Comparison of ENCODE assay signal across 16 cellular contexts in genomic region chr4:181967401-181967800, GRCh38.
DNase-seq lines count a peak whose midpoint lies in the region; ATAC-seq and TF ChIP-seq lines count a peak whose summit lies in the region.
"Had no signal": no experiment of that assay in that cellular context is flagged by ENCODE, and none has a peak within 500 bp of the region (broad histone marks: within the 10 kb centered on the region; RNA-seq: fewer than 3 reads in every experiment).

No MANE protein-coding gene starts in this region.

- no peak overlapping the region for H2AFZ ChIP-seq in mesenchymal stem cell (ENCODE audit: low read depth, low read length)
- H2AFZ ChIP-seq: GM23248 had no signal

- no peak overlapping the region for H3K4me2 ChIP-seq in mesenchymal stem cell (ENCODE audit: low read length, poor library complexity, severe bottlenecking)
- H3K4me2 ChIP-seq: BLaER1 treated with 17β-estradiol and CSF1 and Interleukin-3, amounts not matched to agents 10 nM and 100 nM had no signal

- no peak overlapping the region for H3K18ac ChIP-seq in mesenchymal stem cell (ENCODE audit: low read depth in 1 of 2, low read length in 2 of 2)

- no peak overlapping the region for H4K8ac ChIP-seq in mesenchymal stem cell (ENCODE audit: low read length)

- no peak overlapping the region for H3K14ac ChIP-seq in mesenchymal stem cell (ENCODE audit: low read length in 2 of 2)

- H3K36me3 ChIP-seq in SJSA1 = no peaks in the 10 kb centered on the region
- H3K36me3 ChIP-seq in mesenchymal stem cell (ENCODE audit: control insufficient read depth in 1 of 2, insufficient read depth in 2 of 2, low read depth in 1 of 2, low read length in 2 of 2) = no peaks in the 10 kb centered on the region
- H3K36me3 ChIP-seq: BLaER1 treated with 17β-estradiol and CSF1 and Interleukin-3, amounts not matched to agents 10 nM and 100 nM had no signal

- H3K9me3 Mint-ChIP-seq in HFFc6 = no peaks in the 10 kb centered on the region

- H4K91ac ChIP-seq in mesenchymal stem cell (ENCODE audit: low read length) = no peak overlapping the region

- H3K4ac ChIP-seq in mesenchymal stem cell (ENCODE audit: low read depth in 1 of 2, low read length in 2 of 2) = no peak overlapping the region

- no peak overlapping the region for H2BK12ac ChIP-seq in mesenchymal stem cell (ENCODE audit: low read length in 2 of 2)

- ATAC-seq in GM18502 (IDR thresholded peaks at IDR 0.05; ENCODE audit: poor library complexity, unreplicated experiment) = no peak
- ATAC-seq: CD8-positive, alpha-beta T cell; HCT116 had no signal

- 0 out of 2 replicates have a peak, but pooled peaks cover 9% of the 10 kb centered on the region for H3K36me3 Mint-ChIP-seq in HFFc6 (ENCODE audit: low read depth)
- H3K36me3 Mint-ChIP-seq: CD8-positive, alpha-beta T cell had no signal

- H3K9me3 ChIP-seq in SJSA1 (replicated peaks) (no peaks in the 10 kb centered on the region), mesenchymal stem cell (ENCODE audit: control insufficient read depth, low read length) (no peaks in the 10 kb centered on the region)
- H3K9me3 ChIP-seq: BLaER1 treated with 17β-estradiol and CSF1 and Interleukin-3, amounts not matched to agents 10 nM and 100 nM had no signal

- H2AK5ac ChIP-seq in mesenchymal stem cell (ENCODE audit: low read length, severe bottlenecking) = peak overlapping the region; percentile 9

- H3K27ac Mint-ChIP-seq in HFFc6 = no peak overlapping the region
- H3K27ac Mint-ChIP-seq: CD8-positive, alpha-beta T cell had no signal

- peaks cover 68% of the 10 kb centered on the region for H3K4me1 Mint-ChIP-seq in HFFc6 (ENCODE audit: low read depth)

- 77% methylated on average over 2 of the region's 3 CpGs for WGBS in mesenchymal stem cell

- no peak overlapping the region for H3K4me3 ChIP-seq in SJSA1
- no peak overlapping the region for H3K4me3 ChIP-seq in mesenchymal stem cell (ENCODE audit: insufficient read depth in 1 of 2, low read depth in 1 of 2, low read length in 2 of 2)
- H3K4me3 ChIP-seq: BLaER1 treated with 17β-estradiol and CSF1 and Interleukin-3, amounts not matched to agents 10 nM and 100 nM; GM23248 had no signal

- no peak overlapping the region for H2BK5ac ChIP-seq in mesenchymal stem cell (ENCODE audit: low read depth, low read length, poor library complexity, severe bottlenecking)

- H3K27me3 Mint-ChIP-seq in HFFc6 (ENCODE audit: insufficient read depth) = peaks cover 4% of the 10 kb centered on the region; the same call in 1 of the 2 replicates
- H3K27me3 Mint-ChIP-seq: IgD-negative memory B cell had no signal

- H2BK15ac ChIP-seq in mesenchymal stem cell (ENCODE audit: low read depth, poor library complexity, severe bottlenecking) = no peak overlapping the region

- H3K27ac ChIP-seq in SJSA1 = peak overlapping the region; percentile 70; the same call in 1 of the 2 replicates
- no peak overlapping the region for H3K27ac ChIP-seq in mesenchymal stem cell (ENCODE audit: low read length, poor library complexity, severe bottlenecking)
- H3K27ac ChIP-seq: BLaER1 treated with 17β-estradiol and CSF1 and Interleukin-3, amounts not matched to agents 10 nM and 100 nM; GM23248 had no signal

- H2BK120ac ChIP-seq in mesenchymal stem cell (ENCODE audit: low read depth, low read length) = no peak overlapping the region

- no peak overlapping the region for H3K23ac ChIP-seq in mesenchymal stem cell (ENCODE audit: low read length in 2 of 2)

- H3K79me1 ChIP-seq in mesenchymal stem cell (replicated peaks; ENCODE audit: low read length, poor library complexity, severe bottlenecking) = no peaks in the 10 kb centered on the region

- H3K27me3 ChIP-seq in SJSA1 (replicated peaks) = no peaks in the 10 kb centered on the region
- no peaks in the 10 kb centered on the region for H3K27me3 ChIP-seq in mesenchymal stem cell (ENCODE audit: control insufficient read depth in 1 of 2, insufficient read depth in 1 of 2, low read length in 2 of 2)
- H3K27me3 ChIP-seq: BLaER1 treated with 17β-estradiol and CSF1 and Interleukin-3, amounts not matched to agents 10 nM and 100 nM had no signal

- TF ChIP-seq CTCF in HFFc6 (IDR thresholded peaks at IDR 0.05) (no peak), GM20000 (IDR thresholded peaks at IDR 0.05; ENCODE audit: extremely low read depth, missing control alignments) (no peak)

- peaks cover 56% of the 10 kb centered on the region for H3K4me1 ChIP-seq in SJSA1 (replicated peaks)
- no peaks in the 10 kb centered on the region for H3K4me1 ChIP-seq in mesenchymal stem cell (ENCODE audit: control insufficient read depth, insufficient read depth, low read depth, low read length)

- peak overlapping the region; percentile 60; the same call in 1 of the 2 replicates for H3K4me3 Mint-ChIP-seq in HFFc6
- H3K4me3 Mint-ChIP-seq: CD8-positive, alpha-beta T cell; IgD-negative memory B cell had no signal

- DNase-seq in HFFc6 (no peak), SJSA1 (ENCODE audit: low read depth in 1 of 2, low spot score in 2 of 2) (no peak), mesenchymal stem cell (no peak), GM20000 (ENCODE audit: low spot score) (no peak), T-helper 2 cell (no peak), SKM-1 treated with dmso at 0.1 percent for 144 hours (lab: John Stamatoyannopoulos, UW; ENCODE audit: unreplicated experiment) (no peak)
- DNase-seq: 8988T; Calu3; CD8-positive, alpha-beta T cell; DMS79 treated with DMSO at 0.1 percent for 48 hours; GF-D8; GM23248 had no signal

- no peak overlapping the region for H3K9ac ChIP-seq in mesenchymal stem cell (ENCODE audit: low read length)
- H3K9ac ChIP-seq: BLaER1 treated with 17β-estradiol and CSF1 and Interleukin-3, amounts not matched to agents 10 nM and 100 nM; GM23248 had no signal
